1 cellular context compared by ENCODE assay signal in the genomic region with DNA sequence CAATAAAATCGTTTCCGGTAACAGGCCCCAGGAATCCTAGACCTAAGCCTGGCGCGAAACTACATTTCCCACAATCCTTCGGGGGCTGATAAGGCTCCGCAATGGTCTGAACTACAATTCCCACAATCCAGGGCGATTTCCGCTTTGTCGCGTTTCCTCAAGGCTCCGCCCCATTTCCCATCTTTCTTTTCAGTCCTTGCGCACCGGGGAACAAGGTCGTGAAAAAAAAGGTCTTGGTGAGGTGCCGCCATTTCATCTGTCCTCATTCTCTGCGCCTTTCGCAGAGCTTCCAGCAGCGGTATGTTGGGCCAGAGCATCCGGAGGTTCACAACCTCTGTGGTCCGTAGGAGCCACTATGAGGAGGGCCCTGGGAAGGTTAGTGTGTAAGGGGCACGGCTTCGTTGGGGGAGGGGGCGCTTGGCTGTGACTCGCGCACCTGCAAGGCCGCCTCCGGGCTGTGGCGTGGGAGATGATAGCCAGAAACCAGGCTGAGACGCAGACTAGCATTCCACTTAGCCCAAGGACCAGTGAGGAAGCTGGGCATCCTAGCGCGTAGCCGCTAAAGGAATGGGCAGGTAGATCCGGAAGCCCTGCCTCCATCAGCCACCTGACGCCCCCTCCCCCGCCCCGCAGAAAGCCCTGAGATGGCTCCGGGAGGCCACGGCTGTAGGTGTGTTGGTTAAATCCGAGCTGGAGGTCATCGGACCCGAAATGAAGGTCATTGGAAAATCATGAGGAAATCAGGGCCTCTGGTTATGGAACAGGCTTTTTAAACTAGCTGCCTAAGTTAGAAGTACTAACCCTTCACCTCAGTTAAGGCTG.
TF ChIP-seq lines count a peak whose summit lies in the region.

A gene with protein sequence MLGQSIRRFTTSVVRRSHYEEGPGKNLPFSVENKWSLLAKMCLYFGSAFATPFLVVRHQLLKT (plus strand): TSS at position 186 of the 822 bp plus-strand sequence. CDS start 115 bp downstream, at position 301.

TF ChIP-seq in HEK293, 187 proteins besides CTCF, POLR2A, EP300 and RAD21 (continued from another document and continues in another):
- TF ChIP-seq, protein P1, sequence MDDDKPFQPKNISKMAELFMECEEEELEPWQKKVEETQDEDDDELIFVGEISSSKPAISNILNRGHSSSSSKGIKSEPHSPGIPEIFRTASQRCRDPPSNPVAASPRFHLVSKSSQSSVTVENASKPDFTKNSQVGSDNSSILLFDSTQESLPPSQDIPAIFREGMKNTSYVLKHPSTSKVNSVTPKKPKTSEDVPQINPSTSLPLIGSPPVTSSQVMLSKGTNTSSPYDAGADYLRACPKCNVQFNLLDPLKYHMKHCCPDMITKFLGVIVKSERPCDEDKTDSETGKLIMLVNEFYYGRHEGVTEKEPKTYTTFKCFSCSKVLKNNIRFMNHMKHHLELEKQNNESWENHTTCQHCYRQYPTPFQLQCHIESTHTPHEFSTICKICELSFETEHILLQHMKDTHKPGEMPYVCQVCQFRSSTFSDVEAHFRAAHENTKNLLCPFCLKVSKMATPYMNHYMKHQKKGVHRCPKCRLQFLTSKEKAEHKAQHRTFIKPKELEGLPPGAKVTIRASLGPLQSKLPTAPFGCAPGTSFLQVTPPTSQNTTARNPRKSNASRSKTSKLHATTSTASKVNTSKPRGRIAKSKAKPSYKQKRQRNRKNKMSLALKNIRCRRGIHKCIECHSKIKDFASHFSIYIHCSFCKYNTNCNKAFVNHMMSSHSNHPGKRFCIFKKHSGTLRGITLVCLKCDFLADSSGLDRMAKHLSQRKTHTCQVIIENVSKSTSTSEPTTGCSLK (tag by site-specific recombination; IDR thresholded peaks at IDR 0.05) = no peak
- TF ChIP-seq ZBTB10 (tag by site-specific recombination; IDR thresholded peaks at IDR 0.05) = no peak
- TF ChIP-seq KLF9 (tag by site-specific recombination; IDR thresholded peaks at IDR 0.05; ENCODE audit: low read depth) = peak; percentile 31; the same call in 1 of the 2 replicates
- TF ChIP-seq SP7 (tag by site-specific recombination; IDR thresholded peaks at IDR 0.05) = 0 out of 2 replicates have a peak, but pooled peaks have one; percentile 28
- TF ChIP-seq, protein P2, sequence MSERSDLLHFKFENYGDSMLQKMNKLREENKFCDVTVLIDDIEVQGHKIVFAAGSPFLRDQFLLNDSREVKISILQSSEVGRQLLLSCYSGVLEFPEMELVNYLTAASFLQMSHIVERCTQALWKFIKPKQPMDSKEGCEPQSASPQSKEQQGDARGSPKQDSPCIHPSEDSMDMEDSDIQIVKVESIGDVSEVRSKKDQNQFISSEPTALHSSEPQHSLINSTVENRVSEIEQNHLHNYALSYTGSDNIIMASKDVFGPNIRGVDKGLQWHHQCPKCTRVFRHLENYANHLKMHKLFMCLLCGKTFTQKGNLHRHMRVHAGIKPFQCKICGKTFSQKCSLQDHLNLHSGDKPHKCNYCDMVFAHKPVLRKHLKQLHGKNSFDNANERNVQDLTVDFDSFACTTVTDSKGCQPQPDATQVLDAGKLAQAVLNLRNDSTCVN (tag by site-specific recombination; optimal IDR thresholded peaks at IDR 0.05) = peak; percentile 41
- TF ChIP-seq, protein P3, sequence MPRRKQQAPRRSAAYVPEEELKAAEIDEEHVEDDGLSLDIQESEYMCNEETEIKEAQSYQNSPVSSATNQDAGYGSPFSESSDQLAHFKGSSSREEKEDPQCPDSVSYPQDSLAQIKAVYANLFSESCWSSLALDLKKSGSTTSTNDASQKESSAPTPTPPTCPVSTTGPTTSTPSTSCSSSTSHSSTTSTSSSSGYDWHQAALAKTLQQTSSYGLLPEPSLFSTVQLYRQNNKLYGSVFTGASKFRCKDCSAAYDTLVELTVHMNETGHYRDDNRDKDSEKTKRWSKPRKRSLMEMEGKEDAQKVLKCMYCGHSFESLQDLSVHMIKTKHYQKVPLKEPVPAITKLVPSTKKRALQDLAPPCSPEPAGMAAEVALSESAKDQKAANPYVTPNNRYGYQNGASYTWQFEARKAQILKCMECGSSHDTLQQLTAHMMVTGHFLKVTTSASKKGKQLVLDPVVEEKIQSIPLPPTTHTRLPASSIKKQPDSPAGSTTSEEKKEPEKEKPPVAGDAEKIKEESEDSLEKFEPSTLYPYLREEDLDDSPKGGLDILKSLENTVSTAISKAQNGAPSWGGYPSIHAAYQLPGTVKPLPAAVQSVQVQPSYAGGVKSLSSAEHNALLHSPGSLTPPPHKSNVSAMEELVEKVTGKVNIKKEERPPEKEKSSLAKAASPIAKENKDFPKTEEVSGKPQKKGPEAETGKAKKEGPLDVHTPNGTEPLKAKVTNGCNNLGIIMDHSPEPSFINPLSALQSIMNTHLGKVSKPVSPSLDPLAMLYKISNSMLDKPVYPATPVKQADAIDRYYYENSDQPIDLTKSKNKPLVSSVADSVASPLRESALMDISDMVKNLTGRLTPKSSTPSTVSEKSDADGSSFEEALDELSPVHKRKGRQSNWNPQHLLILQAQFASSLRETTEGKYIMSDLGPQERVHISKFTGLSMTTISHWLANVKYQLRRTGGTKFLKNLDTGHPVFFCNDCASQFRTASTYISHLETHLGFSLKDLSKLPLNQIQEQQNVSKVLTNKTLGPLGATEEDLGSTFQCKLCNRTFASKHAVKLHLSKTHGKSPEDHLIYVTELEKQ (tag by site-specific recombination; IDR thresholded peaks at IDR 0.05; ENCODE audit: borderline replicate concordance) = no peak
- no peak for TF ChIP-seq ZNF626 (tag by site-specific recombination; IDR thresholded peaks at IDR 0.05)
- TF ChIP-seq ZNF501 (tag by site-specific recombination; IDR thresholded peaks at IDR 0.05) = peak; percentile 73; the same call in 1 of the 2 replicates
- peak; percentile 71 for TF ChIP-seq ZEB2 (tag by site-specific recombination; IDR thresholded peaks at IDR 0.05)
- 0 out of 2 replicates have a peak, but pooled peaks have one; percentile 45 for TF ChIP-seq ZNF391 (tag by site-specific recombination; IDR thresholded peaks at IDR 0.05; ENCODE audit: borderline replicate concordance, low read depth)
- no peak for TF ChIP-seq WT1 (tag by site-specific recombination; IDR thresholded peaks at IDR 0.05)
- peak; percentile 98 for TF ChIP-seq ZNF76 (tag by site-specific recombination; IDR thresholded peaks at IDR 0.05; ENCODE audit: borderline replicate concordance, low read depth)
- TF ChIP-seq ZBTB48 (tag by site-specific recombination; IDR thresholded peaks at IDR 0.05) = peak; percentile 35; the same call in 1 of the 2 replicates
- TF ChIP-seq ZNF521 (tag by site-specific recombination; IDR thresholded peaks at IDR 0.05) = no peak
- TF ChIP-seq GLIS1 (tag by site-specific recombination; IDR thresholded peaks at IDR 0.05) = no peak; the same call in 1 of the 2 replicates
- TF ChIP-seq ZNF146 (tag by site-specific recombination; IDR thresholded peaks at IDR 0.05) = no peak
- TF ChIP-seq, protein P4, sequence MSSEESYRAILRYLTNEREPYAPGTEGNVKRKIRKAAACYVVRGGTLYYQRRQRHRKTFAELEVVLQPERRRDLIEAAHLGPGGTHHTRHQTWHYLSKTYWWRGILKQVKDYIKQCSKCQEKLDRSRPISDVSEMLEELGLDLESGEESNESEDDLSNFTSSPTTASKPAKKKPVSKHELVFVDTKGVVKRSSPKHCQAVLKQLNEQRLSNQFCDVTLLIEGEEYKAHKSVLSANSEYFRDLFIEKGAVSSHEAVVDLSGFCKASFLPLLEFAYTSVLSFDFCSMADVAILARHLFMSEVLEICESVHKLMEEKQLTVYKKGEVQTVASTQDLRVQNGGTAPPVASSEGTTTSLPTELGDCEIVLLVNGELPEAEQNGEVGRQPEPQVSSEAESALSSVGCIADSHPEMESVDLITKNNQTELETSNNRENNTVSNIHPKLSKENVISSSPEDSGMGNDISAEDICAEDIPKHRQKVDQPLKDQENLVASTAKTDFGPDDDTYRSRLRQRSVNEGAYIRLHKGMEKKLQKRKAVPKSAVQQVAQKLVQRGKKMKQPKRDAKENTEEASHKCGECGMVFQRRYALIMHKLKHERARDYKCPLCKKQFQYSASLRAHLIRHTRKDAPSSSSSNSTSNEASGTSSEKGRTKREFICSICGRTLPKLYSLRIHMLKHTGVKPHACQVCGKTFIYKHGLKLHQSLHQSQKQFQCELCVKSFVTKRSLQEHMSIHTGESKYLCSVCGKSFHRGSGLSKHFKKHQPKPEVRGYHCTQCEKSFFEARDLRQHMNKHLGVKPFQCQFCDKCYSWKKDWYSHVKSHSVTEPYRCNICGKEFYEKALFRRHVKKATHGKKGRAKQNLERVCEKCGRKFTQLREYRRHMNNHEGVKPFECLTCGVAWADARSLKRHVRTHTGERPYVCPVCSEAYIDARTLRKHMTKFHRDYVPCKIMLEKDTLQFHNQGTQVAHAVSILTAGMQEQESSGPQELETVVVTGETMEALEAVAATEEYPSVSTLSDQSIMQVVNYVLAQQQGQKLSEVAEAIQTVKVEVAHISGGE (tag by site-specific recombination; conservative IDR thresholded peaks at IDR 0.05; ENCODE audit: low read depth) = peak; percentile 94
- TF ChIP-seq ZNF610 (tag by site-specific recombination; IDR thresholded peaks at IDR 0.05; ENCODE audit: borderline replicate concordance) = peak; percentile 16
- TF ChIP-seq SP2 (tag by site-specific recombination; IDR thresholded peaks at IDR 0.05) = peak; percentile 59
- no peak for TF ChIP-seq ZNF544 (tag by site-specific recombination; IDR thresholded peaks at IDR 0.05)
- TF ChIP-seq, protein P5, sequence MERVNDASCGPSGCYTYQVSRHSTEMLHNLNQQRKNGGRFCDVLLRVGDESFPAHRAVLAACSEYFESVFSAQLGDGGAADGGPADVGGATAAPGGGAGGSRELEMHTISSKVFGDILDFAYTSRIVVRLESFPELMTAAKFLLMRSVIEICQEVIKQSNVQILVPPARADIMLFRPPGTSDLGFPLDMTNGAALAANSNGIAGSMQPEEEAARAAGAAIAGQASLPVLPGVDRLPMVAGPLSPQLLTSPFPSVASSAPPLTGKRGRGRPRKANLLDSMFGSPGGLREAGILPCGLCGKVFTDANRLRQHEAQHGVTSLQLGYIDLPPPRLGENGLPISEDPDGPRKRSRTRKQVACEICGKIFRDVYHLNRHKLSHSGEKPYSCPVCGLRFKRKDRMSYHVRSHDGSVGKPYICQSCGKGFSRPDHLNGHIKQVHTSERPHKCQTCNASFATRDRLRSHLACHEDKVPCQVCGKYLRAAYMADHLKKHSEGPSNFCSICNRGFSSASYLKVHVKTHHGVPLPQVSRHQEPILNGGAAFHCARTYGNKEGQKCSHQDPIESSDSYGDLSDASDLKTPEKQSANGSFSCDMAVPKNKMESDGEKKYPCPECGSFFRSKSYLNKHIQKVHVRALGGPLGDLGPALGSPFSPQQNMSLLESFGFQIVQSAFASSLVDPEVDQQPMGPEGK (tag by site-specific recombination; IDR thresholded peaks at IDR 0.05) = peak; percentile 57; the same call in 1 of the 2 replicates
- peak; percentile 41; the same call in 1 of the 2 replicates for TF ChIP-seq REST (tag by site-specific recombination; IDR thresholded peaks at IDR 0.05)
- no peak for TF ChIP-seq ZNF292 (tag by site-specific recombination; IDR thresholded peaks at IDR 0.05; ENCODE audit: borderline replicate concordance, low read depth)
- peak; percentile 67 for TF ChIP-seq ZBTB17 (tag by site-specific recombination; IDR thresholded peaks at IDR 0.05)
- TF ChIP-seq ZBTB7A (tag by site-specific recombination; IDR thresholded peaks at IDR 0.05; ENCODE audit: low read depth) = no peak
- TF ChIP-seq ZNF571 (tag by site-specific recombination; IDR thresholded peaks at IDR 0.05) = no peak
- TF ChIP-seq MZF1 (tag by site-specific recombination; IDR thresholded peaks at IDR 0.05; ENCODE audit: borderline replicate concordance) = no peak
- TF ChIP-seq, protein P6, sequence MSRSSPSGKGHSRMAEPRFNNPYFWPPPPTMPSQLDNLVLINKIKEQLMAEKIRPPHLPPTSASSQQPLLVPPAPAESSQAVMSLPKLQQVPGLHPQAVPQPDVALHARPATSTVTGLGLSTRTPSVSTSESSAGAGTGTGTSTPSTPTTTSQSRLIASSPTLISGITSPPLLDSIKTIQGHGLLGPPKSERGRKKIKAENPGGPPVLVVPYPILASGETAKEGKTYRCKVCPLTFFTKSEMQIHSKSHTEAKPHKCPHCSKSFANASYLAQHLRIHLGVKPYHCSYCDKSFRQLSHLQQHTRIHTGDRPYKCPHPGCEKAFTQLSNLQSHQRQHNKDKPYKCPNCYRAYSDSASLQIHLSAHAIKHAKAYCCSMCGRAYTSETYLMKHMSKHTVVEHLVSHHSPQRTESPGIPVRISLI (tag by site-specific recombination; IDR thresholded peaks at IDR 0.05) = peak; percentile 99
- peak; percentile 88 for TF ChIP-seq SP3 (tag by site-specific recombination; IDR thresholded peaks at IDR 0.05)
- TF ChIP-seq ZNF366 (tag by site-specific recombination; conservative IDR thresholded peaks at IDR 0.05) = peak; percentile 67
- TF ChIP-seq ZNF302 (tag by site-specific recombination; IDR thresholded peaks at IDR 0.05; ENCODE audit: low read depth) = no peak
